ENCODE assay signal across 21 cellular contexts in the genomic region with DNA sequence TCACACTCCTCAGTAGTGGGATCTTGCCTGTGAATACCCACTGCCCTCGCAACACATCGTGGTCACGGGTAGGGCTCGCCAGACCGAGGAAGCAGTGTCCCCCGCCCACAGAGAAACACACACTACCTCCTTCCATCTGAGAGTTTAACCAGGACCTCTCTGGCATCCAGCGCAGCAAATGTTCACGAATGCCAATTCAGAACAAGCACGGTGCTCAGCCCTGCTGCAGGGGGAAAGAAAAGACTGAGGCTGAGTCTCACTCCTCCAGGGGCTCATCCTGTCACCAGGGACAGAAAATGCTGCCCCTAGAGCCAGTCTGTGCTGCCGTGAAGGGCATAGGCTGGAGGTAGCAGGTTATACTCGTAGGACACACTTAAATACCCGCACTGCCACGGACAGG. TPM values are rescaled to one million over a fixed set of nuclear protein-coding genes. Genes with fewer than 3 reads are reported as not detected.
DNase-seq lines count a peak whose midpoint lies in the region; ATAC-seq and TF ChIP-seq lines count a peak whose summit lies in the region.
"Had no signal": no experiment of that assay in that cellular context is flagged by ENCODE, and none has a peak within 500 bp of the region (broad histone marks: within the 10 kb centered on the region; RNA-seq: fewer than 3 reads in every experiment).

No MANE protein-coding gene starts in this region.

- H3K9me3 ChIP-seq in left ventricle myocardium inferior (replicated peaks) (no peaks in the 10 kb centered on the region), osteoblast (ENCODE audit: low read depth, low read length) (no peaks in the 10 kb centered on the region), prostate gland (no peaks in the 10 kb centered on the region)
- H3K9me3 ChIP-seq: adrenal gland, suprapubic skin had no signal

- 71% methylated on average over 12 of the region's 13 CpGs for WGBS in prostate gland

- no peaks in the 10 kb centered on the region for H4K20me1 ChIP-seq in osteoblast (ENCODE audit: insufficient read depth, low read length)

- H3K4me2 ChIP-seq in osteoblast (ENCODE audit: insufficient read depth, low read length): no peak overlapping the region
- H3K4me2 ChIP-seq: KMS-11 had no signal

- no peaks in the 10 kb centered on the region for H3K36me3 Mint-ChIP-seq in activated naive CD4-positive, alpha-beta T cell treated with anti-CD3 and anti-CD28 coated beads, Interleukin-2, amount 10 ng/mL, durations not matched to agents 7 days and 5 days

- peaks cover 98% of the 10 kb centered on the region for H3K4me1 ChIP-seq in left ventricle myocardium inferior
- peaks cover 3% of the 10 kb centered on the region for H3K4me1 ChIP-seq in osteoblast (ENCODE audit: insufficient read depth, low read length)
- H3K4me1 ChIP-seq in prostate gland (replicated peaks): no peaks in the 10 kb centered on the region

- no peaks in the 10 kb centered on the region for H3K9me3 Mint-ChIP-seq in activated naive CD4-positive, alpha-beta T cell treated with anti-CD3 and anti-CD28 coated beads, Interleukin-2, amount 10 ng/mL, durations not matched to agents 7 days and 5 days
- H3K9me3 Mint-ChIP-seq: effector memory CD8-positive, alpha-beta T cell; T-helper 2 cell treated with Interferon-gamma antibody and Interleukin-4, amounts not matched to agents 5 μg/mL and 100 μg/mL, for 36 hours had no signal

- no peak for TF ChIP-seq CTCF in left ventricle myocardium inferior (IDR thresholded peaks at IDR 0.05; ENCODE audit: borderline replicate concordance)
- no peak for TF ChIP-seq CTCF in osteoblast (IDR thresholded peaks at IDR 0.05; ENCODE audit: extremely low read depth, low read depth, low read length)
- no peak for TF ChIP-seq CTCF in prostate gland (IDR thresholded peaks at IDR 0.05)

- H2AFZ ChIP-seq in osteoblast (ENCODE audit: low read length): no peak overlapping the region

- no peak overlapping the region for H3K27ac Mint-ChIP-seq in activated naive CD4-positive, alpha-beta T cell treated with anti-CD3 and anti-CD28 coated beads, Interleukin-2, amount 10 ng/mL, durations not matched to agents 7 days and 5 days
- H3K27ac Mint-ChIP-seq: B cell; effector memory CD8-positive, alpha-beta T cell; T-helper 2 cell treated with Interferon-gamma antibody and Interleukin-4, amounts not matched to agents 5 μg/mL and 100 μg/mL, for 36 hours had no signal

- DNase-seq in Right ventricle myocardium inferior (ENCODE audit: missing footprints) (peak; percentile 52), left ventricle myocardium superior (no peak), left ventricle myocardium inferior (peak; percentile 6), osteoblast (ENCODE audit: insufficient read length, low spot score, missing footprints) (peak; percentile 17), NCI-H1105 treated with DMSO at 0.1 percent for 48 hours (lab: John Stamatoyannopoulos, UW) (no peak), prostate gland (ENCODE audit: low spot score) (no peak)
- no peak for DNase-seq in activated naive CD4-positive, alpha-beta T cell (lab: John Stamatoyannopoulos, UW)
- DNase-seq in activated naive CD4-positive, alpha-beta T cell treated with anti-CD3 and anti-CD28 coated beads, Interleukin-2, amount 10 ng/mL, durations not matched to agents 7 days and 5 days: no peak
- DNase-seq: 8988T; adrenal gland; effector memory CD8-positive, alpha-beta T cell; NCI-H1417 treated with DMSO at 0.1 percent for 48 hours; NCI-H2171 treated with DMSO at 0.1 percent for 48 hours; NCI-H774; small intestine; stimulated activated CD8-positive, alpha-beta memory T cell treated with anti-CD3 and anti-CD28 coated beads, Interleukin-4, amount 100 ng/mL, for 48 hours had no signal

- H3K4me1 Mint-ChIP-seq in activated naive CD4-positive, alpha-beta T cell treated with anti-CD3 and anti-CD28 coated beads, Interleukin-2, amount 10 ng/mL, durations not matched to agents 7 days and 5 days: no peaks in the 10 kb centered on the region

- CTCF ChIA-PET in activated naive CD4-positive, alpha-beta T cell treated with anti-CD3 and anti-CD28 coated beads, Interleukin-2, amount 10 ng/mL, durations not matched to agents 7 days and 5 days (lab: Charles Lee): no interaction called here

- H3K27me3 Mint-ChIP-seq in activated naive CD4-positive, alpha-beta T cell treated with anti-CD3 and anti-CD28 coated beads, Interleukin-2, amount 10 ng/mL, durations not matched to agents 7 days and 5 days: peaks cover 9% of the 10 kb centered on the region
- H3K27me3 Mint-ChIP-seq: B cell had no signal

- no peak overlapping the region for H3K4me3 ChIP-seq in left ventricle myocardium inferior
- no peak overlapping the region for H3K4me3 ChIP-seq in osteoblast (ENCODE audit: insufficient read depth, low read length)
- no peak overlapping the region for H3K4me3 ChIP-seq in prostate gland
- H3K4me3 ChIP-seq: adrenal gland, suprapubic skin had no signal

- H3K4me3 Mint-ChIP-seq in activated naive CD4-positive, alpha-beta T cell treated with anti-CD3 and anti-CD28 coated beads, Interleukin-2, amount 10 ng/mL, durations not matched to agents 7 days and 5 days: no peak overlapping the region
- H3K4me3 Mint-ChIP-seq: B cell; effector memory CD8-positive, alpha-beta T cell; T-helper 2 cell treated with Interferon-gamma antibody and Interleukin-4, amounts not matched to agents 5 μg/mL and 100 μg/mL, for 36 hours had no signal

- intact Hi-C loops in Right ventricle myocardium inferior (cut with DNase I): no loop called here
- intact Hi-C loops in left ventricle myocardium superior (cut with micrococcal nuclease): no loop called here
- intact Hi-C loops in left ventricle myocardium inferior (cut with micrococcal nuclease): no loop called here
- intact Hi-C loops in prostate gland (cut with DNase I): no loop called here

- peak overlapping the region; percentile 90 for H3K27ac ChIP-seq in left ventricle myocardium inferior (replicated peaks)
- H3K27ac ChIP-seq in osteoblast (ENCODE audit: low read depth, low read length): no peak overlapping the region
- H3K27ac ChIP-seq in prostate gland: no peak overlapping the region
- H3K27ac ChIP-seq: KMS-11, suprapubic skin had no signal

- H3K27me3 ChIP-seq in left ventricle myocardium inferior (ENCODE audit: low read depth) (no peaks in the 10 kb centered on the region), osteoblast (ENCODE audit: insufficient read depth, low read length) (no peaks in the 10 kb centered on the region), prostate gland (replicated peaks; ENCODE audit: insufficient read depth) (no peaks in the 10 kb centered on the region)
- H3K27me3 ChIP-seq: adrenal gland, suprapubic skin had no signal

- no peaks in the 10 kb centered on the region for H3K36me3 ChIP-seq in left ventricle myocardium inferior
- no peaks in the 10 kb centered on the region for H3K36me3 ChIP-seq in osteoblast (ENCODE audit: insufficient read depth, low read length)
- no peaks in the 10 kb centered on the region for H3K36me3 ChIP-seq in prostate gland
- H3K36me3 ChIP-seq: adrenal gland, suprapubic skin had no signal

- TF ChIP-seq POLR2A in prostate gland (IDR thresholded peaks at IDR 0.05): no peak

- no peaks in the 10 kb centered on the region for H3K79me2 ChIP-seq in osteoblast (ENCODE audit: insufficient read depth, low read length)

- ATAC-seq in Right ventricle myocardium inferior (no peak), left ventricle myocardium superior (no peak)
- ATAC-seq: activated CD4-positive, CD25-positive, alpha-beta regulatory T cell treated with anti-CD3 and anti-CD28 coated beads, Interleukin-2, amount 50 U/mL, for 24 hours; effector memory CD8-positive, alpha-beta T cell had no signal

RNA-seq across cellular contexts. Expression of gene SYNPO, which starts 42.4 kb away (rescaled TPM):
- 587 TPM for total RNA-seq in Right ventricle myocardium inferior
- total RNA-seq in left ventricle myocardium superior: 675 TPM
- 715 TPM for total RNA-seq in left ventricle myocardium inferior
- total RNA-seq in osteoblast: 2.7 and 4.0 TPM in 2 replicates
- 10 to 100 TPM; 13.7 to 61.0 TPM for total RNA-seq in prostate gland

Comparison
In these comparisons a context has a peak if more than half of its experiments do, and no peak if none do; other contexts are left out.
1. DNase-seq: peak in Right ventricle myocardium inferior (single experiment), left ventricle myocardium inferior (single experiment) and osteoblast (single experiment); none in left ventricle myocardium superior (single experiment), activated naive CD4-positive, alpha-beta T cell (0 of 4), NCI-H1105 treated with DMSO at 0.1 percent for 48 hours (single experiment), prostate gland (single experiment) and activated naive CD4-positive, alpha-beta T cell treated with anti-CD3 and anti-CD28 coated beads, Interleukin-2, amount 10 ng/mL, durations not matched to agents 7 days and 5 days (single experiment).